ENCODE assay signal across 21 cellular contexts in genomic region chr15:73949496-73949895, GRCh38.
"Had no signal": no experiment of that assay in that cellular context is flagged by ENCODE, and none has a peak within 500 bp of the region (broad histone marks: within the 10 kb centered on the region; RNA-seq: fewer than 3 reads in every experiment).

No MANE protein-coding gene starts in this region.

- H3K27ac Mint-ChIP-seq: activated CD4-positive, alpha-beta memory T cell treated with anti-CD3 and anti-CD28 coated beads for 36 hours; activated naive CD4-positive, alpha-beta T cell treated with anti-CD3 and anti-CD28 coated beads, Interleukin-2, amount 50 U/mL, for 24 hours; memory B cell; stimulated activated naive B cell treated with anti-CD40 and anti-IgM and Interleukin-4, amounts not matched to agents 10 μg/mL and 1 μg/mL and 100 μg/mL, for 72 hours; T-helper 1 cell treated with Interleukin-12 subunit alpha and Interleukin-12 subunit beta and Interleukin-4 antibody, amounts not matched to agents 30 μg/mL and 1 μg/mL, for 36 hours had no signal

- H3K36me3 Mint-ChIP-seq: activated CD4-positive, alpha-beta memory T cell treated with anti-CD3 and anti-CD28 coated beads for 36 hours; activated naive CD4-positive, alpha-beta T cell treated with anti-CD3 and anti-CD28 coated beads, Interleukin-2, amount 50 U/mL, for 24 hours; memory B cell; stimulated activated naive B cell treated with anti-CD40 and anti-IgM and Interleukin-4, amounts not matched to agents 10 μg/mL and 1 μg/mL and 100 μg/mL, for 72 hours had no signal

- H3K4me3 Mint-ChIP-seq: activated CD4-positive, alpha-beta memory T cell treated with anti-CD3 and anti-CD28 coated beads for 36 hours; activated naive CD4-positive, alpha-beta T cell treated with anti-CD3 and anti-CD28 coated beads, Interleukin-2, amount 50 U/mL, for 24 hours; memory B cell; nephron; stimulated activated naive B cell treated with anti-CD40 and anti-IgM and Interleukin-4, amounts not matched to agents 10 μg/mL and 1 μg/mL and 100 μg/mL, for 72 hours; T-helper 1 cell treated with Interleukin-12 subunit alpha and Interleukin-12 subunit beta and Interleukin-4 antibody, amounts not matched to agents 30 μg/mL and 1 μg/mL, for 36 hours had no signal

- DNase-seq: activated CD4-positive, alpha-beta memory T cell treated with anti-CD3 and anti-CD28 coated beads for 36 hours; activated CD4-positive, alpha-beta T cell treated with anti-CD3 and anti-CD28 coated beads for 48 hours; activated effector memory CD4-positive, alpha-beta T cell treated with anti-CD3 and anti-CD28 coated beads, Interleukin-2, amount 50 U/mL, for 16 hours; activated T-cell treated with anti-CD3 and anti-CD28 coated beads, Interleukin-2, amount 50 U/mL, for 48 hours; adrenal gland; effector memory CD4-positive, alpha-beta T cell; foreskin melanocyte; hippocampal formation; right lobe of liver; stimulated activated CD4-positive, alpha-beta T cell treated with anti-CD3 and anti-CD28 coated beads, Interleukin-15, amount 100 ng/mL, for 24 hours; stimulated activated CD4-positive, alpha-beta T cell treated with anti-CD3 and anti-CD28 coated beads, Interleukin-2, amount 100 ng/mL, for 48 hours; stimulated activated CD8-positive, alpha-beta memory T cell treated with anti-CD3 and anti-CD28 coated beads, Interleukin-4, amount 100 ng/mL, for 48 hours; stimulated activated naive B cell treated with anti-CD40 and anti-IgM and Interleukin-4, amounts not matched to agents 10 μg/mL and 1 μg/mL and 100 μg/mL, for 72 hours; upper lobe of left lung had no signal

- H3K4me1 ChIP-seq: right lobe of liver had no signal

- H3K9me3 ChIP-seq: adrenal gland, right lobe of liver, upper lobe of left lung had no signal

- H3K4me3 ChIP-seq: adrenal gland, cardiac muscle cell, right lobe of liver, skin epidermis, upper lobe of left lung had no signal

- H3K27ac ChIP-seq: cardiac muscle cell, right lobe of liver had no signal

- H3K9me3 Mint-ChIP-seq: activated CD4-positive, alpha-beta memory T cell treated with anti-CD3 and anti-CD28 coated beads for 36 hours; activated naive CD4-positive, alpha-beta T cell treated with anti-CD3 and anti-CD28 coated beads, Interleukin-2, amount 50 U/mL, for 24 hours; memory B cell; nephron; stimulated activated naive B cell treated with anti-CD40 and anti-IgM and Interleukin-4, amounts not matched to agents 10 μg/mL and 1 μg/mL and 100 μg/mL, for 72 hours; T-helper 1 cell treated with Interleukin-12 subunit alpha and Interleukin-12 subunit beta and Interleukin-4 antibody, amounts not matched to agents 30 μg/mL and 1 μg/mL, for 36 hours had no signal

- ATAC-seq: esophagus mucosa; right lobe of liver; stimulated activated naive B cell treated with anti-CD40 and anti-IgM and Interleukin-4, amounts not matched to agents 10 μg/mL and 1 μg/mL and 100 μg/mL, for 72 hours had no signal

- H3K27me3 Mint-ChIP-seq: activated CD4-positive, alpha-beta memory T cell treated with anti-CD3 and anti-CD28 coated beads for 36 hours; activated naive CD4-positive, alpha-beta T cell treated with anti-CD3 and anti-CD28 coated beads, Interleukin-2, amount 50 U/mL, for 24 hours had no signal

- H3K36me3 ChIP-seq: right lobe of liver, upper lobe of left lung had no signal

- H3K27me3 ChIP-seq: adrenal gland, cardiac muscle cell, right lobe of liver, upper lobe of left lung had no signal
